Comparison of ENCODE assay signal across 1 cellular context in the genomic region with DNA sequence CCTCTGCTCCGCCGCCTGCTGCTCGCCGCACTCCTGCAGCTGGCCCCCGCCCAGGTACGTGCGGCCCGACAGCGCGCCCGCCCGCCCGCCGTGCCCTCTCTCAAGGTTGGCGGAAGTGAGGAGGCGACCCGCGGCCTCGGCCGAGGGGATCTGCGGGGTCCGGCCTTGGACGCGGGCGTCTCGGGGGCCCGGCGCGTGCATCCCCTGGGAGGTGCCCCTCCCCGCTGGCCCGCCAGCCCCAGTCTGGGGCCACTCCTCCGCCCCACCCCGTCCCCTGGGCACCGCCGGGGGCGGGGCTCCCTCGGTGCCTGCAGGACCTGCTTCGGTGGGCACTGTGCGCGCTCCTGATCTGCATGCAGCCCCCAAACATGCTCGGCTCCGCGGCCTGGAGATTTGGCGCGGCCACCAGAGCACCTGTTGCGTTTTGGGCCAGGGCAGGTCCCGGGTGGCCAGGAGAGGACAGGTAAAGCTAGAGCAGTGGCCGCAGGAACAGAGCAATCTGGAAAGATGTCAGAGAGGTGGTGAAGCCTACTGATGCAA.
TF ChIP-seq lines count a peak whose summit lies in the region.

No MANE protein-coding gene starts in this region.

TF ChIP-seq in K562, 482 proteins besides CTCF, POLR2A, EP300 and RAD21 (continues in another document):
- peak in 1 of 3 experiments; percentile 39 for TF ChIP-seq YY1 (IDR thresholded peaks at IDR 0.05; ENCODE audit: borderline replicate concordance in 1 of 3, control insufficient read depth in 1 of 3, extremely low read depth in 1 of 3, insufficient read depth in 3 of 3, insufficient read length in 1 of 3, insufficient replicate concordance in 2 of 3, low read depth in 1 of 3, low read length in 2 of 3)
- TF ChIP-seq SMARCB1 (IDR thresholded peaks at IDR 0.05; ENCODE audit: insufficient read length, low read depth), result no peak
- TF ChIP-seq, protein P1, sequence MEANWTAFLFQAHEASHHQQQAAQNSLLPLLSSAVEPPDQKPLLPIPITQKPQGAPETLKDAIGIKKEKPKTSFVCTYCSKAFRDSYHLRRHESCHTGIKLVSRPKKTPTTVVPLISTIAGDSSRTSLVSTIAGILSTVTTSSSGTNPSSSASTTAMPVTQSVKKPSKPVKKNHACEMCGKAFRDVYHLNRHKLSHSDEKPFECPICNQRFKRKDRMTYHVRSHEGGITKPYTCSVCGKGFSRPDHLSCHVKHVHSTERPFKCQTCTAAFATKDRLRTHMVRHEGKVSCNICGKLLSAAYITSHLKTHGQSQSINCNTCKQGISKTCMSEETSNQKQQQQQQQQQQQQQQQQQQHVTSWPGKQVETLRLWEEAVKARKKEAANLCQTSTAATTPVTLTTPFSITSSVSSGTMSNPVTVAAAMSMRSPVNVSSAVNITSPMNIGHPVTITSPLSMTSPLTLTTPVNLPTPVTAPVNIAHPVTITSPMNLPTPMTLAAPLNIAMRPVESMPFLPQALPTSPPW (CRISPR knock-in tag; IDR thresholded peaks at IDR 0.05), result peak; percentile 58
- TF ChIP-seq ZNF408 (CRISPR knock-in tag; IDR thresholded peaks at IDR 0.05; ENCODE audit: low read depth), result no peak
- TF ChIP-seq ZC3H4 (CRISPR knock-in tag; IDR thresholded peaks at IDR 0.05; ENCODE audit: borderline replicate concordance), result peak; percentile 73; the same call in 1 of the 2 replicates
- TF ChIP-seq FOXM1 (IDR thresholded peaks at IDR 0.05; ENCODE audit: low read depth), result no peak
- TF ChIP-seq FOXM1 (CRISPR knock-in tag; IDR thresholded peaks at IDR 0.05; ENCODE audit: low read depth), result 0 out of 2 replicates have a peak, but pooled peaks have one; percentile 10
- no peak for TF ChIP-seq GATAD2A (IDR thresholded peaks at IDR 0.05)
- TF ChIP-seq NONO (IDR thresholded peaks at IDR 0.05; ENCODE audit: low read depth in 2 of 2, low read length in 1 of 2), result 0 out of 4 replicates have a peak, but pooled peaks of 1 of the 2 experiments have one; percentile 44
- TF ChIP-seq MEF2D (tag; conservative IDR thresholded peaks at IDR 0.05; ENCODE audit: low read depth), result no peak
- 0 out of 4 replicates have a peak, but pooled peaks of 1 of the 2 experiments have one; percentile 38 for TF ChIP-seq FOXA3 (CRISPR knock-in tag; conservative IDR thresholded peaks at IDR 0.05 in 1 of 2, IDR thresholded peaks at IDR 0.05 in 1 of 2)
- peak; percentile 20; the same call in 1 of the 2 replicates for TF ChIP-seq CXXC5 (CRISPR knock-in tag; IDR thresholded peaks at IDR 0.05)
- peak; percentile 27 for TF ChIP-seq KDM5B (IDR thresholded peaks at IDR 0.05; ENCODE audit: insufficient replicate concordance, low read depth, low read length)
- TF ChIP-seq ZNF699 (CRISPR knock-in tag; IDR thresholded peaks at IDR 0.05; ENCODE audit: insufficient replicate concordance), result no peak
- 0 out of 2 replicates have a peak, but pooled peaks have one; percentile 4 for TF ChIP-seq EGR1 (conservative IDR thresholded peaks at IDR 0.05)
- peak; percentile 35 for TF ChIP-seq RBBP5 (IDR thresholded peaks at IDR 0.05; ENCODE audit: borderline replicate concordance, insufficient read depth, low read length, poor library complexity, severe bottlenecking)
- no peak for TF ChIP-seq SMAD3 (CRISPR knock-in tag; conservative IDR thresholded peaks at IDR 0.05)
- TF ChIP-seq, protein P2, sequence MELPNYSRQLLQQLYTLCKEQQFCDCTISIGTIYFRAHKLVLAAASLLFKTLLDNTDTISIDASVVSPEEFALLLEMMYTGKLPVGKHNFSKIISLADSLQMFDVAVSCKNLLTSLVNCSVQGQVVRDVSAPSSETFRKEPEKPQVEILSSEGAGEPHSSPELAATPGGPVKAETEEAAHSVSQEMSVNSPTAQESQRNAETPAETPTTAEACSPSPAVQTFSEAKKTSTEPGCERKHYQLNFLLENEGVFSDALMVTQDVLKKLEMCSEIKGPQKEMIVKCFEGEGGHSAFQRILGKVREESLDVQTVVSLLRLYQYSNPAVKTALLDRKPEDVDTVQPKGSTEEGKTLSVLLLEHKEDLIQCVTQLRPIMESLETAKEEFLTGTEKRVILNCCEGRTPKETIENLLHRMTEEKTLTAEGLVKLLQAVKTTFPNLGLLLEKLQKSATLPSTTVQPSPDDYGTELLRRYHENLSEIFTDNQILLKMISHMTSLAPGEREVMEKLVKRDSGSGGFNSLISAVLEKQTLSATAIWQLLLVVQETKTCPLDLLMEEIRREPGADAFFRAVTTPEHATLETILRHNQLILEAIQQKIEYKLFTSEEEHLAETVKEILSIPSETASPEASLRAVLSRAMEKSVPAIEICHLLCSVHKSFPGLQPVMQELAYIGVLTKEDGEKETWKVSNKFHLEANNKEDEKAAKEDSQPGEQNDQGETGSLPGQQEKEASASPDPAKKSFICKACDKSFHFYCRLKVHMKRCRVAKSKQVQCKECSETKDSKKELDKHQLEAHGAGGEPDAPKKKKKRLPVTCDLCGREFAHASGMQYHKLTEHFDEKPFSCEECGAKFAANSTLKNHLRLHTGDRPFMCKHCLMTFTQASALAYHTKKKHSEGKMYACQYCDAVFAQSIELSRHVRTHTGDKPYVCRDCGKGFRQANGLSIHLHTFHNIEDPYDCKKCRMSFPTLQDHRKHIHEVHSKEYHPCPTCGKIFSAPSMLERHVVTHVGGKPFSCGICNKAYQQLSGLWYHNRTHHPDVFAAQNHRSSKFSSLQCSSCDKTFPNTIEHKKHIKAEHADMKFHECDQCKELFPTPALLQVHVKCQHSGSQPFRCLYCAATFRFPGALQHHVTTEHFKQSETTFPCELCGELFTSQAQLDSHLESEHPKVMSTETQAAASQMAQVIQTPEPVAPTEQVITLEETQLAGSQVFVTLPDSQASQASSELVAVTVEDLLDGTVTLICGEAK (IDR thresholded peaks at IDR 0.05), result 0 out of 2 replicates have a peak, but pooled peaks have one; percentile 22
- TF ChIP-seq, protein P2 (CRISPR knock-in tag; IDR thresholded peaks at IDR 0.05), result no peak
- no peak for TF ChIP-seq IRF2 (CRISPR knock-in tag; IDR thresholded peaks at IDR 0.05)
- TF ChIP-seq HNRNPL (IDR thresholded peaks at IDR 0.05; ENCODE audit: low read depth, low read length), result peak; percentile 53; the same call in 1 of the 2 replicates
- no peak for TF ChIP-seq GABPB2 (CRISPR knock-in tag; conservative IDR thresholded peaks at IDR 0.05)
- TF ChIP-seq ZBTB7A (IDR thresholded peaks at IDR 0.05; ENCODE audit: borderline replicate concordance, control insufficient read depth, low read depth, low read length), result peak; percentile 26; the same call in 1 of the 2 replicates
- no peak for TF ChIP-seq LARP7 (IDR thresholded peaks at IDR 0.05)
- TF ChIP-seq ZEB2 (IDR thresholded peaks at IDR 0.05), result no peak
- TF ChIP-seq BRD4 (IDR thresholded peaks at IDR 0.05), result no peak
- TF ChIP-seq, protein P3, sequence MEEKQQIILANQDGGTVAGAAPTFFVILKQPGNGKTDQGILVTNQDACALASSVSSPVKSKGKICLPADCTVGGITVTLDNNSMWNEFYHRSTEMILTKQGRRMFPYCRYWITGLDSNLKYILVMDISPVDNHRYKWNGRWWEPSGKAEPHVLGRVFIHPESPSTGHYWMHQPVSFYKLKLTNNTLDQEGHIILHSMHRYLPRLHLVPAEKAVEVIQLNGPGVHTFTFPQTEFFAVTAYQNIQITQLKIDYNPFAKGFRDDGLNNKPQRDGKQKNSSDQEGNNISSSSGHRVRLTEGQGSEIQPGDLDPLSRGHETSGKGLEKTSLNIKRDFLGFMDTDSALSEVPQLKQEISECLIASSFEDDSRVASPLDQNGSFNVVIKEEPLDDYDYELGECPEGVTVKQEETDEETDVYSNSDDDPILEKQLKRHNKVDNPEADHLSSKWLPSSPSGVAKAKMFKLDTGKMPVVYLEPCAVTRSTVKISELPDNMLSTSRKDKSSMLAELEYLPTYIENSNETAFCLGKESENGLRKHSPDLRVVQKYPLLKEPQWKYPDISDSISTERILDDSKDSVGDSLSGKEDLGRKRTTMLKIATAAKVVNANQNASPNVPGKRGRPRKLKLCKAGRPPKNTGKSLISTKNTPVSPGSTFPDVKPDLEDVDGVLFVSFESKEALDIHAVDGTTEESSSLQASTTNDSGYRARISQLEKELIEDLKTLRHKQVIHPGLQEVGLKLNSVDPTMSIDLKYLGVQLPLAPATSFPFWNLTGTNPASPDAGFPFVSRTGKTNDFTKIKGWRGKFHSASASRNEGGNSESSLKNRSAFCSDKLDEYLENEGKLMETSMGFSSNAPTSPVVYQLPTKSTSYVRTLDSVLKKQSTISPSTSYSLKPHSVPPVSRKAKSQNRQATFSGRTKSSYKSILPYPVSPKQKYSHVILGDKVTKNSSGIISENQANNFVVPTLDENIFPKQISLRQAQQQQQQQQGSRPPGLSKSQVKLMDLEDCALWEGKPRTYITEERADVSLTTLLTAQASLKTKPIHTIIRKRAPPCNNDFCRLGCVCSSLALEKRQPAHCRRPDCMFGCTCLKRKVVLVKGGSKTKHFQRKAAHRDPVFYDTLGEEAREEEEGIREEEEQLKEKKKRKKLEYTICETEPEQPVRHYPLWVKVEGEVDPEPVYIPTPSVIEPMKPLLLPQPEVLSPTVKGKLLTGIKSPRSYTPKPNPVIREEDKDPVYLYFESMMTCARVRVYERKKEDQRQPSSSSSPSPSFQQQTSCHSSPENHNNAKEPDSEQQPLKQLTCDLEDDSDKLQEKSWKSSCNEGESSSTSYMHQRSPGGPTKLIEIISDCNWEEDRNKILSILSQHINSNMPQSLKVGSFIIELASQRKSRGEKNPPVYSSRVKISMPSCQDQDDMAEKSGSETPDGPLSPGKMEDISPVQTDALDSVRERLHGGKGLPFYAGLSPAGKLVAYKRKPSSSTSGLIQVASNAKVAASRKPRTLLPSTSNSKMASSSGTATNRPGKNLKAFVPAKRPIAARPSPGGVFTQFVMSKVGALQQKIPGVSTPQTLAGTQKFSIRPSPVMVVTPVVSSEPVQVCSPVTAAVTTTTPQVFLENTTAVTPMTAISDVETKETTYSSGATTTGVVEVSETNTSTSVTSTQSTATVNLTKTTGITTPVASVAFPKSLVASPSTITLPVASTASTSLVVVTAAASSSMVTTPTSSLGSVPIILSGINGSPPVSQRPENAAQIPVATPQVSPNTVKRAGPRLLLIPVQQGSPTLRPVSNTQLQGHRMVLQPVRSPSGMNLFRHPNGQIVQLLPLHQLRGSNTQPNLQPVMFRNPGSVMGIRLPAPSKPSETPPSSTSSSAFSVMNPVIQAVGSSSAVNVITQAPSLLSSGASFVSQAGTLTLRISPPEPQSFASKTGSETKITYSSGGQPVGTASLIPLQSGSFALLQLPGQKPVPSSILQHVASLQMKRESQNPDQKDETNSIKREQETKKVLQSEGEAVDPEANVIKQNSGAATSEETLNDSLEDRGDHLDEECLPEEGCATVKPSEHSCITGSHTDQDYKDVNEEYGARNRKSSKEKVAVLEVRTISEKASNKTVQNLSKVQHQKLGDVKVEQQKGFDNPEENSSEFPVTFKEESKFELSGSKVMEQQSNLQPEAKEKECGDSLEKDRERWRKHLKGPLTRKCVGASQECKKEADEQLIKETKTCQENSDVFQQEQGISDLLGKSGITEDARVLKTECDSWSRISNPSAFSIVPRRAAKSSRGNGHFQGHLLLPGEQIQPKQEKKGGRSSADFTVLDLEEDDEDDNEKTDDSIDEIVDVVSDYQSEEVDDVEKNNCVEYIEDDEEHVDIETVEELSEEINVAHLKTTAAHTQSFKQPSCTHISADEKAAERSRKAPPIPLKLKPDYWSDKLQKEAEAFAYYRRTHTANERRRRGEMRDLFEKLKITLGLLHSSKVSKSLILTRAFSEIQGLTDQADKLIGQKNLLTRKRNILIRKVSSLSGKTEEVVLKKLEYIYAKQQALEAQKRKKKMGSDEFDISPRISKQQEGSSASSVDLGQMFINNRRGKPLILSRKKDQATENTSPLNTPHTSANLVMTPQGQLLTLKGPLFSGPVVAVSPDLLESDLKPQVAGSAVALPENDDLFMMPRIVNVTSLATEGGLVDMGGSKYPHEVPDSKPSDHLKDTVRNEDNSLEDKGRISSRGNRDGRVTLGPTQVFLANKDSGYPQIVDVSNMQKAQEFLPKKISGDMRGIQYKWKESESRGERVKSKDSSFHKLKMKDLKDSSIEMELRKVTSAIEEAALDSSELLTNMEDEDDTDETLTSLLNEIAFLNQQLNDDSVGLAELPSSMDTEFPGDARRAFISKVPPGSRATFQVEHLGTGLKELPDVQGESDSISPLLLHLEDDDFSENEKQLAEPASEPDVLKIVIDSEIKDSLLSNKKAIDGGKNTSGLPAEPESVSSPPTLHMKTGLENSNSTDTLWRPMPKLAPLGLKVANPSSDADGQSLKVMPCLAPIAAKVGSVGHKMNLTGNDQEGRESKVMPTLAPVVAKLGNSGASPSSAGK (IDR thresholded peaks at IDR 0.05), result no peak
- peak; percentile 48 for TF ChIP-seq SAP30 (IDR thresholded peaks at IDR 0.05; ENCODE audit: borderline replicate concordance, insufficient read depth, low read depth, low read length, poor library complexity, severe bottlenecking)
- no peak for TF ChIP-seq NFIX (CRISPR knock-in tag; IDR thresholded peaks at IDR 0.05; ENCODE audit: low read depth)
